ENCODE assay signal across 9 cellular contexts in the genomic region with DNA sequence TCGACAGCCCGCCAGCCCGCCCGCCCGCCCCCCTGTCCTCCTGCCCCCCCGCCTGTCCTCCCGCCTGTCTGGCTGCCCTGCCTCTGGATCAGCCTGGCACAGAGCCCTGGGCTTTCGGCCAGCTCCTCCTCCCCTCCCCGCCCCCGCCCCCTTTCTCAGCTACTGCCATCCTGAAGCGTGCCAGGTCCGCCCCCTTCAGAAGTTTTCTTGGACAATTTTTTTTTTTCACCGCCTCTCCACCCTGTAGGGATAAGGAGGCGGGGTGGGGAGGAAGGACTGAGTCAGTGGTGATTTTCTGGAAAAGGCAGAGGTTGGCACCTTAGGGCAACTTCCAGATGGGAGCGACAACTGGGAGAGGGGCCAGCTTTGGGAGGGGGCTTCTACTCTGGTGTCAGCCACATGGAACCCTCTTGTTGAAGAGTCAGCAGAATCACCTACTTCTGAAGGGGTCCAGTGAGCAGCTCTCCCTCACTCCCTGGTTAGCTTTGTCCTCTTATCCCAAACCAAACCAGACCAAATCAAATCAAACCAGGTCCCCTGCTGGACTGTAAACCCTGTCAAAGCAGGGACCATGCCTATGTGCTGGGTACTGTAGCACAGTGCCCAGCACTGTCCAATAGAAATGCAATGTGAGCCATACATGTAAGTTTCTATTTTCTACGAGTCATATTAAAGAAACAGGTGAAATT. TPM values are rescaled to one million over a fixed set of nuclear protein-coding genes. Genes with fewer than 3 reads are reported as not detected.
DNase-seq lines count a peak whose midpoint lies in the region; ATAC-seq and TF ChIP-seq lines count a peak whose summit lies in the region.
"Had no signal": no experiment of that assay in that cellular context is flagged by ENCODE, and none has a peak within 500 bp of the region (broad histone marks: within the 10 kb centered on the region; RNA-seq: fewer than 3 reads in every experiment).

No MANE protein-coding gene starts in this region.

- TF ChIP-seq CTCF in RWPE1 (conservative IDR thresholded peaks at IDR 0.05; ENCODE audit: low read depth) = no peak
- no peak for TF ChIP-seq CTCF in fibroblast of villous mesenchyme (IDR thresholded peaks at IDR 0.05; ENCODE audit: insufficient read depth, low read depth, low read length)

- CTCF ChIA-PET in RWPE1 (lab: Yijun Ruan, JAX) = interaction anchor here (0.6 kb wide), 1 partner anchor 14 kb away, joined by 3 read pairs; no protein-coding TSS in a partner anchor

- POLR2A ChIA-PET in RWPE1 (lab: Yijun Ruan, JAX; ENCODE audit: low non-redundant PET) = no interaction called here

- peak overlapping the region; percentile 73 for H3K27ac ChIP-seq in RWPE1

- DNase-seq in NCI-H1417 (lab: John Stamatoyannopoulos, UW) (peak in 2 of 3 experiments; percentile 6 to 19), NCI-H1417 treated with DMSO at 0.1 percent for 48 hours (lab: John Stamatoyannopoulos, UW) (no peak), RWPE1 (ENCODE audit: low spot score) (peak; percentile 94), fibroblast of villous mesenchyme (ENCODE audit: low read depth) (peak; percentile 87), stromal cell of bone marrow (ENCODE audit: low read depth) (peak; percentile 41), SK-N-DZ (ENCODE audit: low spot score) (no peak)
- DNase-seq: 8988T had no signal

- ATAC-seq in HG02870 (IDR thresholded peaks at IDR 0.05; ENCODE audit: unreplicated experiment) = no peak
- ATAC-seq in GM19328 (IDR thresholded peaks at IDR 0.05; ENCODE audit: unreplicated experiment) = no peak

- H3K4me3 ChIP-seq in fibroblast of villous mesenchyme (ENCODE audit: low read depth, low read length) = no peak overlapping the region

RNA-seq across cellular contexts. Expression of gene IGF2BP1, which starts 19.7 kb away (rescaled TPM):
- total RNA-seq in fibroblast of villous mesenchyme = 2.6 and 6.4 TPM in 2 replicates
- polyA plus RNA-seq in SK-N-DZ (2014; cell fraction: cytosol; rRNA removed) = 63.4 and 72.2 TPM in 2 replicates
- 47.9 and 78.5 TPM in 2 replicates for polyA plus RNA-seq in SK-N-DZ (2014; cell fraction: nucleus; rRNA removed)

RNA-seq across cellular contexts. Expression of gene GIP, which starts 48.5 kb away (rescaled TPM):
- not detected in 2 replicates for total RNA-seq in fibroblast of villous mesenchyme
- 1.1 TPM in 1 of 2 replicates, not detected in the other for polyA plus RNA-seq in SK-N-DZ (2014; cell fraction: cytosol; rRNA removed)
- not detected in 2 replicates for polyA plus RNA-seq in SK-N-DZ (2014; cell fraction: nucleus; rRNA removed)

Comparison
In these comparisons a context has a peak if more than half of its experiments do, and no peak if none do; other contexts are left out.
1. DNase-seq: peak in NCI-H1417 (2 of 3), RWPE1 (single experiment), fibroblast of villous mesenchyme (single experiment) and stromal cell of bone marrow (single experiment); none in NCI-H1417 treated with DMSO at 0.1 percent for 48 hours (single experiment) and SK-N-DZ (single experiment).